In the genomic region with DNA sequence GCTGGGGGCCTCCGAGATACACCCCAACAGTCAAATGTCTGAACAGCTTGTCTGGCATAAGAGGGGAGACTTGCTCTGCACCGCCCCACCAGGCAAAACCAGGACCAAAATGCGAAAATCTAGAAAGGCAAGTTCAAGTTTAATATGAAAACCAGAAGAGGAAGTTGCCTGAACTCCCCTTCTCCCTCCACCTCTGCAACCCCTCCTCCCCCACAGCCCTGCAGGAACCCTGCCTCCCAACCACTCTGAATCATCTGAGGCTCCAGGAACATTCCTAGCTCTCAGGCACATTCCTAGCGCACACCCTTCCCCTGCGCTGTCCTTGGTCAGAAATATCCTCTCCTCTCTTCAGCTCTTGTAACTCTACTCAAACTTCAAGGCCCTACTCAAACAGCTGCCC, we compare ENCODE assay signal across 14 cellular contexts. TPM values are rescaled to one million over a fixed set of nuclear protein-coding genes. Genes with fewer than 3 reads are reported as not detected.
A peak's percentile ranks its signal among the peaks of the same experiment; 100 is the strongest.
DNase-seq lines count a peak whose midpoint lies in the region; ATAC-seq and TF ChIP-seq lines count a peak whose summit lies in the region.
"Had no signal": no experiment of that assay in that cellular context is flagged by ENCODE, and none has a peak within 500 bp of the region (broad histone marks: within the 10 kb centered on the region; RNA-seq: fewer than 3 reads in every experiment).

No MANE protein-coding gene starts in this region.

- no peaks in the 10 kb centered on the region for H3K9me3 ChIP-seq in Panc1 (ENCODE audit: control insufficient read depth, insufficient read depth, low read depth, low read length)
- H3K9me3 ChIP-seq in hepatocyte (ENCODE audit: low read depth), result no peaks in the 10 kb centered on the region

- CTCF ChIA-PET in Panc1 (lab: Charles Lee), result interaction anchor here (0.7 kb wide), 1 partner anchor 10 kb away, joined by 5 read pairs; no protein-coding TSS in a partner anchor

- H3K27ac ChIP-seq in Panc1 (ENCODE audit: low read length), result no peak overlapping the region
- peak overlapping the region; percentile 47 for H3K27ac ChIP-seq in hepatocyte
- H3K27ac ChIP-seq: PC-9 had no signal

- BruUV-seq in Panc1 (replicated peaks; lab: Mats Ljungman, UMichigan), result no TSS peak

- H3K4me3 ChIP-seq in H7 (ENCODE audit: insufficient read depth, low read depth, low read length) (no peak overlapping the region), Panc1 (ENCODE audit: low read depth in 2 of 2, low read length in 2 of 2) (no peak overlapping the region), hepatocyte (no peak overlapping the region)
- H3K4me3 ChIP-seq: PC-9 had no signal

- POLR2A ChIA-PET in Panc1 (lab: Charles Lee), result no interaction called here

- in situ Hi-C loops in Panc1 (cut with HindIII; ENCODE audit: low pct_unique_long_range_greater_than_20kb, low sequenced_read_pairs), result no loop called here

- DNase-seq in AG08395 (ENCODE audit: low spot score) (peak; percentile 19), H7 (peak; percentile 52), Panc1 (ENCODE audit: low read depth, low spot score) (no peak), hepatocyte (ENCODE audit: low spot score) (peak; percentile 77), omental fat pad (ENCODE audit: low spot score) (no peak), superior temporal gyrus (ENCODE audit: extremely low spot score) (no peak)
- DNase-seq: activated CD8-positive, alpha-beta memory T cell treated with anti-CD3 and anti-CD28 coated beads, Interleukin-2, amount 50 U/mL, for 4 hours; left cardiac atrium; stimulated activated CD4-positive, alpha-beta T cell treated with anti-CD3 and anti-CD28 coated beads, Interleukin-15, amount 100 ng/mL, for 24 hours had no signal

- 63% methylated on average over 5 of the region's 5 CpGs for WGBS in hepatocyte (ENCODE audit: low lambda C conversion rate, missing lambda C conversion rate)

- H4K20me1 ChIP-seq in hepatocyte (ENCODE audit: insufficient read depth, poor library complexity, severe bottlenecking), result no peaks in the 10 kb centered on the region

- intact Hi-C loops in Panc1 (cut with micrococcal nuclease; ENCODE audit: unreplicated experiment), result no loop called here

- no peaks in the 10 kb centered on the region; the same call in 1 of the 2 replicates for H3K27me3 ChIP-seq in H7 (ENCODE audit: control insufficient read depth, insufficient read depth, low read length)
- H3K27me3 ChIP-seq in Panc1 (ENCODE audit: control insufficient read depth, insufficient read depth, low read length), result no peaks in the 10 kb centered on the region
- no peaks in the 10 kb centered on the region for H3K27me3 ChIP-seq in hepatocyte

- ATAC-seq in Panc1 (peak; percentile 60; the same call in 1 of the 2 replicates), omental fat pad (ENCODE audit: low FRiP score) (no peak), HG03280 (IDR thresholded peaks at IDR 0.05; ENCODE audit: unreplicated experiment) (no peak), GM21390 (IDR thresholded peaks at IDR 0.05; ENCODE audit: unreplicated experiment) (no peak)

- H3K4me1 ChIP-seq in Panc1 (ENCODE audit: control insufficient read depth, insufficient read depth, low read length) (no peaks in the 10 kb centered on the region), hepatocyte (ENCODE audit: insufficient read depth) (peaks cover 4% of the 10 kb centered on the region)

- H2AFZ ChIP-seq in hepatocyte, result no peak overlapping the region
- H2AFZ ChIP-seq: PC-9 had no signal

- no peak for TF ChIP-seq CTCF in Panc1 (IDR thresholded peaks at IDR 0.05)
- no peak for TF ChIP-seq CTCF in hepatocyte (IDR thresholded peaks at IDR 0.05; ENCODE audit: poor library complexity)
- no peak for TF ChIP-seq CTCF in omental fat pad (IDR thresholded peaks at IDR 0.05)

- no peaks in the 10 kb centered on the region for H3K79me2 ChIP-seq in hepatocyte

- no peaks in the 10 kb centered on the region for H3K36me3 ChIP-seq in H7 (replicated peaks; ENCODE audit: control insufficient read depth, insufficient read depth, low read length)
- H3K36me3 ChIP-seq in Panc1 (ENCODE audit: control insufficient read depth, insufficient read depth, low read length), result no peaks in the 10 kb centered on the region
- no peaks in the 10 kb centered on the region for H3K36me3 ChIP-seq in hepatocyte (replicated peaks; ENCODE audit: insufficient read depth, low read depth)

- H3K4me2 ChIP-seq in hepatocyte, result no peak overlapping the region
- H3K4me2 ChIP-seq: PC-9 had no signal

- H3K9me2 ChIP-seq in hepatocyte (replicated peaks; ENCODE audit: insufficient read depth), result no peaks in the 10 kb centered on the region

RNA-seq across cellular contexts. Expression of a gene that starts 36.7 kb away (rescaled TPM):
- total RNA-seq in H7 (2014; rRNA removed; shearing (Covaris generic)), result not detected in 2 replicates
- total RNA-seq in Panc1 (2021; ENCODE audit: unreplicated experiment), result not detected
- polyA plus RNA-seq in Panc1 (2012; ENCODE audit: insufficient read length), result not detected
- 23.2 and 29.8 TPM in 2 replicates for total RNA-seq in hepatocyte
- 17.7 and 20.6 TPM in 2 replicates for polyA plus RNA-seq in hepatocyte
- not detected for total RNA-seq in omental fat pad
- total RNA-seq: left cardiac atrium, PC-9, subcutaneous adipose tissue had no signal
- polyA plus RNA-seq: BJ had no signal

Comparison
In these comparisons a context has a peak if more than half of its experiments do, and no peak if none do; other contexts are left out.
1. DNase-seq: peak in AG08395 (single experiment), H7 (single experiment) and hepatocyte (single experiment); none in Panc1 (single experiment), omental fat pad (single experiment) and superior temporal gyrus (single experiment).
2. RNA of a gene that starts 36.7 kb away (total RNA-seq): 23.2 to 29.8 TPM in hepatocyte; not detected in Panc1 (single experiment), not detected in H7 and not detected in omental fat pad; every median in the first group is over 10 times any median in the second.